Comparison of ENCODE assay signal across 8 cellular contexts in the genomic region with DNA sequence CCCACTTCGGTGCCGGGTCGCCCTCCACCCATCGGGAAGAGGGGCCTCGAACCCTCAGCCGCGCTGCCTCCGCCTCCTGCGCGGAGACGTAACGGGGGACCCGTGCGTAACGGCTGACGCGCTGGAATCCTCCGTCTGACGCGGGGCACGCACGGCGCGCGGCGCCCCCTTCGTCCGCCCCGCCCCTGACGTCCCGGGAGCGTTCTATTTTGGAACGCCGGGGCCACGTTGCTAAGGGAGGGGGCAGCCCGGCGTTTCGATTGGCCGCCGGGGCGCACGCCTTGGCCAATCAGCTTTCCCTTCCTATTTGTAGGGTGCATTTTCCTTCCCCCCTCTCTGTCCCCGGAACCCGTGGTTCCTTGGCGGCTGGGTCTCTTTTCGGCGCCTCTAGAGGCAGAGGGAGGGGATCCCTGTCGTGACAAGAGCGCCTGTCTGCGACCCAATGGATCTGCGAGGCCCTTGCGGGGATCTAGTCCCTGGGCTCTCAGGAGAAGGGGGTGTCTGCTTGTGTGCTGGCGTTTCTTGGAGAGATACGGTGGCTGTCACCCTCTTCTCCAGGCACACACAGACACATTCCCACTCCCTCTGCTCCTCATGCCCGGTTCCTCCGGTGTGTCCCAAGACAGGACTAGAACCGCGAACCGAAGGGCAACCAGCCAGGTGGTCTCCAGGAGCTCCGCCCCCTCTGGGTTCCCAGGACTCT. TPM values are rescaled to one million over a fixed set of nuclear protein-coding genes. Genes with fewer than 3 reads are reported as not detected.
DNase-seq lines count a peak whose midpoint lies in the region; ATAC-seq and TF ChIP-seq lines count a peak whose summit lies in the region.

No MANE protein-coding gene starts in this region.

- DNase-seq in AG10803 (ENCODE audit: low read depth) (peak; percentile 94), NCI-H510A (lab: John Stamatoyannopoulos, UW) (peak; percentile 86), choroid plexus epithelial cell (ENCODE audit: low read depth) (peak; percentile 97), left colon (peak; percentile 92 to 94)
- peak; percentile 97 for DNase-seq in activated CD4-positive, alpha-beta T cell treated with anti-CD3 and anti-CD28 coated beads for 36 hours
- DNase-seq in stimulated activated CD4-positive, alpha-beta T cell treated with anti-CD3 and anti-CD28 coated beads, Interleukin-1b, Interleukin-23, amount 100 ng/mL, for 4 hours (ENCODE audit: low read depth in 2 of 2): peak; percentile 86 to 91

- ATAC-seq in HG03432 (IDR thresholded peaks at IDR 0.05; ENCODE audit: unreplicated experiment) (peak; percentile 70), left colon (peak; percentile 83)
- ATAC-seq in activated CD4-positive, alpha-beta T cell treated with anti-CD3 and anti-CD28 coated beads for 36 hours: peak; percentile 82

- POLR2A ChIA-PET in activated CD4-positive, alpha-beta T cell treated with anti-CD3 and anti-CD28 coated beads for 36 hours (lab: Charles Lee): interaction anchor here (0.6 to 3.3 kb wide), 7 partner anchors 9 to 262 kb away, joined by 3 to 26 read pairs (median 5); no protein-coding TSS in a partner anchor

- H3K4me1 Mint-ChIP-seq in activated CD4-positive, alpha-beta T cell treated with anti-CD3 and anti-CD28 coated beads for 36 hours: peaks cover 29% of the 10 kb centered on the region

- CTCF ChIA-PET in activated CD4-positive, alpha-beta T cell treated with anti-CD3 and anti-CD28 coated beads for 36 hours (lab: Charles Lee): interaction anchor here (0.7 to 4.8 kb wide), 8 partner anchors 9 to 46 kb away, joined by 3 to 57 read pairs (median 4); no protein-coding TSS in a partner anchor

- TF ChIP-seq POLR2A in GM19193 (IDR thresholded peaks at IDR 0.05; ENCODE audit: extremely low read depth, insufficient read depth, insufficient read length): peak; percentile 57

- intact Hi-C loops in activated CD4-positive, alpha-beta T cell treated with anti-CD3 and anti-CD28 coated beads for 36 hours (cut with DNase I, micrococcal nuclease): loop anchor here (1.0 to 5.0 kb wide), 13 partner anchors 9 to 1643 kb away; partner anchors contain the start of genes BLOC1S3 (in 1 of the 2), CLPTM1 (in 1 of the 2), MARK4 (in 1 of the 2) and OPA3 (in 1 of the 2)
- intact Hi-C loops in left colon (cut with DNase I, micrococcal nuclease): no loop called here

- peaks cover 25% of the 10 kb centered on the region for H3K36me3 Mint-ChIP-seq in activated CD4-positive, alpha-beta T cell treated with anti-CD3 and anti-CD28 coated beads for 36 hours (ENCODE audit: low read depth)

- H3K27ac Mint-ChIP-seq in activated CD4-positive, alpha-beta T cell treated with anti-CD3 and anti-CD28 coated beads for 36 hours: peak overlapping the region; percentile 86

- H3K4me3 ChIP-seq in AG10803 (ENCODE audit: low read length) (peak overlapping the region; percentile 99), choroid plexus epithelial cell (ENCODE audit: low read depth, low read length) (peak overlapping the region; percentile 92)

- peaks cover 11% of the 10 kb centered on the region for H3K27me3 Mint-ChIP-seq in activated CD4-positive, alpha-beta T cell treated with anti-CD3 and anti-CD28 coated beads for 36 hours

- H3K4me3 Mint-ChIP-seq in activated CD4-positive, alpha-beta T cell treated with anti-CD3 and anti-CD28 coated beads for 36 hours: peak overlapping the region; percentile 78

- H3K9me3 Mint-ChIP-seq in activated CD4-positive, alpha-beta T cell treated with anti-CD3 and anti-CD28 coated beads for 36 hours (ENCODE audit: low read depth): no peaks in the 10 kb centered on the region

- TF ChIP-seq CTCF in AG10803 (conservative IDR thresholded peaks at IDR 0.05; ENCODE audit: low read length) (no peak), choroid plexus epithelial cell (conservative IDR thresholded peaks at IDR 0.05; ENCODE audit: low read depth, low read length) (no peak)

RNA-seq across cellular contexts. Expression of gene FOSB, which starts 1.5 kb away (rescaled TPM):
- total RNA-seq in activated CD4-positive, alpha-beta T cell treated with anti-CD3 and anti-CD28 coated beads for 36 hours: 1 to 10 TPM; 7.3 to 7.7 TPM
- total RNA-seq in left colon: 10 to 100 TPM in 1 of 2 donors, 1 to 10 TPM in 1; 4.4 to 46.0 TPM

RNA-seq across cellular contexts. Expression of gene RTN2, which starts 27.6 kb away (rescaled TPM):
- 1 to 10 TPM; 2.0 to 3.2 TPM for total RNA-seq in activated CD4-positive, alpha-beta T cell treated with anti-CD3 and anti-CD28 coated beads for 36 hours
- 1 to 10 TPM; 3.4 to 6.1 TPM for total RNA-seq in left colon

RNA-seq across cellular contexts. Expression of gene PPM1N, which starts 29.0 kb away (rescaled TPM):
- total RNA-seq in activated CD4-positive, alpha-beta T cell treated with anti-CD3 and anti-CD28 coated beads for 36 hours: 1 to 10 TPM; 2.8 to 3.1 TPM
- total RNA-seq in left colon: 1 to 10 TPM in 1 of 2 donors, under 1 TPM in 1; 0.37 to 1.6 TPM

RNA-seq across cellular contexts. Expression of gene VASP, which starts 38.0 kb away (rescaled TPM):
- 100 to 1,000 TPM; 152 to 153 TPM for total RNA-seq in activated CD4-positive, alpha-beta T cell treated with anti-CD3 and anti-CD28 coated beads for 36 hours
- 100 to 1,000 TPM; 218 to 260 TPM for total RNA-seq in left colon

RNA-seq across cellular contexts. Expression of gene ERCC1, which starts 45.6 kb away (rescaled TPM):
- total RNA-seq in activated CD4-positive, alpha-beta T cell treated with anti-CD3 and anti-CD28 coated beads for 36 hours: 10 to 100 TPM; 58.1 to 71.8 TPM
- 10 to 100 TPM; 37.1 to 43.6 TPM for total RNA-seq in left colon

Comparison
In these comparisons a context has a peak if more than half of its experiments do, and no peak if none do; other contexts are left out.
1. Peak in every context shown above with its lines: DNase-seq, ATAC-seq and H3K4me3 ChIP-seq.
2. intact Hi-C loops: an anchor here in activated CD4-positive, alpha-beta T cell treated with anti-CD3 and anti-CD28 coated beads for 36 hours (1.0 to 5.0 kb wide); none called in left colon.